ENCODE assay signal across 1 cellular context in the genomic region with DNA sequence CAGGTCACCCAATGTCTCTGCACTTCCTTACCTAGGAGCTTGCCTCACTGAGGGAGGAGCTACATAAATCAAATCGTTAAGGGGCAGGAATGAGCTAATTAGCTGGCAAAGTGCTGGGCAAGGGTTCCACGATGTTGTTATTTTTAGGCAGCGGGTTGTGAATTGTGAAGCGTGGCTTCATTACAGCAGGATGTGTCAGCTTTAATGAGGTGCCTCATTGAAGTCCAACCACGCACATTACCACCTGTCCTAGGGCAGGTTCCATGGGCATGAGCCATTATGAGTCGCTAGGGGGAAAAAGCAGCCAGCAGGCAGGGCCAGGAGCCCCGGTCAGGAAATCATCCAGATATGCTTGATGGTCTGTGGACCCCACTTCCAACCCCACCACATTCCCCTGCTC.
TF ChIP-seq lines count a peak whose summit lies in the region.

No MANE protein-coding gene starts in this region.

TF ChIP-seq in HCT116, 20 proteins besides CTCF, POLR2A, EP300 and RAD21 (continued from another document):
- TF ChIP-seq, protein P1, sequence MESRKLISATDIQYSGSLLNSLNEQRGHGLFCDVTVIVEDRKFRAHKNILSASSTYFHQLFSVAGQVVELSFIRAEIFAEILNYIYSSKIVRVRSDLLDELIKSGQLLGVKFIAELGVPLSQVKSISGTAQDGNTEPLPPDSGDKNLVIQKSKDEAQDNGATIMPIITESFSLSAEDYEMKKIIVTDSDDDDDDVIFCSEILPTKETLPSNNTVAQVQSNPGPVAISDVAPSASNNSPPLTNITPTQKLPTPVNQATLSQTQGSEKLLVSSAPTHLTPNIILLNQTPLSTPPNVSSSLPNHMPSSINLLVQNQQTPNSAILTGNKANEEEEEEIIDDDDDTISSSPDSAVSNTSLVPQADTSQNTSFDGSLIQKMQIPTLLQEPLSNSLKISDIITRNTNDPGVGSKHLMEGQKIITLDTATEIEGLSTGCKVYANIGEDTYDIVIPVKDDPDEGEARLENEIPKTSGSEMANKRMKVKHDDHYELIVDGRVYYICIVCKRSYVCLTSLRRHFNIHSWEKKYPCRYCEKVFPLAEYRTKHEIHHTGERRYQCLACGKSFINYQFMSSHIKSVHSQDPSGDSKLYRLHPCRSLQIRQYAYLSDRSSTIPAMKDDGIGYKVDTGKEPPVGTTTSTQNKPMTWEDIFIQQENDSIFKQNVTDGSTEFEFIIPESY (IDR thresholded peaks at IDR 0.05; ENCODE audit: extremely low read depth, insufficient replicate concordance, low read length) = no peak
- TF ChIP-seq ZNF274 (IDR thresholded peaks at IDR 0.05; ENCODE audit: low read depth, low read length) = no peak
- TF ChIP-seq, protein P2, sequence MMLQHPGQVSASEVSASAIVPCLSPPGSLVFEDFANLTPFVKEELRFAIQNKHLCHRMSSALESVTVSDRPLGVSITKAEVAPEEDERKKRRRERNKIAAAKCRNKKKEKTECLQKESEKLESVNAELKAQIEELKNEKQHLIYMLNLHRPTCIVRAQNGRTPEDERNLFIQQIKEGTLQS (IDR thresholded peaks at IDR 0.05) = no peak
- TF ChIP-seq, protein P3, sequence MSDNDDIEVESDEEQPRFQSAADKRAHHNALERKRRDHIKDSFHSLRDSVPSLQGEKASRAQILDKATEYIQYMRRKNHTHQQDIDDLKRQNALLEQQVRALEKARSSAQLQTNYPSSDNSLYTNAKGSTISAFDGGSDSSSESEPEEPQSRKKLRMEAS (IDR thresholded peaks at IDR 0.05) = peak; percentile 55; the same call in 1 of the 2 replicates
- TF ChIP-seq ELF1 (IDR thresholded peaks at IDR 0.05; ENCODE audit: borderline replicate concordance, low read depth) = no peak
- TF ChIP-seq FOSL1 (IDR thresholded peaks at IDR 0.05; ENCODE audit: low read depth) = peak; percentile 59
- no peak for TF ChIP-seq POLR2AphosphoS5 (IDR thresholded peaks at IDR 0.05; ENCODE audit: low read depth, low read length)
- peak; percentile 43 for TF ChIP-seq SP1 (IDR thresholded peaks at IDR 0.05; ENCODE audit: low read depth)
- no peak; the same call in 1 of the 2 replicates for TF ChIP-seq JUND (IDR thresholded peaks at IDR 0.05)
